Comparison of ENCODE assay signal across 8 cellular contexts in the genomic region with DNA sequence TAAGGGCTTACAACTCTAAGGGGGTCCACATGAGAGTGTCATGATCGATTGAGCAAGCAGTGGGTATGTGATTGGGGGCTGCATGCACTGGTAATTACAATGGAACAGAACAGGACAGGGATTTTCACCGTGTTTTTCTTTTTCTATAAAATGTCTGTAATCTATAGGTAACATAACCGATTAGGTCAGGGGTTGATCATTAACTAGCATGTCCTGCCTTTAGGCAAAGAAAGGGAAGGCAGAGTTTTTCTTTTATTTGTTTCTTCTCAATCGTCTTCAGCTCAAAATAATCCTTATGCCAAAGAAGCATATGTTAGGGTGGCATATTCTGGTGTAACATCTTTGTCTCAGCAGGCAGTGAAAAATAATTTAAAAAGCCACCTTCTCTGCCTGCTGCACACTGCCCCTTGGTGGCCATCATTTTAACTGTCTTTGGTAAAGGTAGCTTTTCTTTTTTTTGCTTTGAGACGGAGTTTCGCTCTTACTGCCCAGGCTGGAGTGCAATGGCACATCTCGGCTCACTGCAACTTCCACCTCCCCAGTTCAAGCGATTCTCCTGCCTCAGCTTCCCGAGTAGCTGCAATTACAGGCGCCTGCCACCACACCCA. TPM values are rescaled to one million over a fixed set of nuclear protein-coding genes. Genes with fewer than 3 reads are reported as not detected.
A peak's percentile ranks its signal among the peaks of the same experiment; 100 is the strongest.
DNase-seq lines count a peak whose midpoint lies in the region; ATAC-seq and TF ChIP-seq lines count a peak whose summit lies in the region.

No MANE protein-coding gene starts in this region.

- intact Hi-C loops in CD14-positive monocyte (cut with micrococcal nuclease) (loop anchor here (5.0 to 10.0 kb wide), 2 partner anchors 155 to 202 kb away; no protein-coding TSS in a partner anchor), dorsolateral prefrontal cortex (cut with DNase I) (loop anchor here (2.0 kb wide), 1 partner anchor 215 kb away; no protein-coding TSS in a partner anchor), natural killer cell (cut with micrococcal nuclease) (loop anchor here (1.0 kb wide), 1 partner anchor 214 kb away; no protein-coding TSS in a partner anchor)

- H3K27ac ChIP-seq in VCaP (peak overlapping the region; percentile 20; the same call in 1 of the 2 replicates), dorsolateral prefrontal cortex (no peak overlapping the region)

- H3K4me3 Mint-ChIP-seq in CD14-positive monocyte (peak overlapping the region in 1 of 2 donors; percentile 11), natural killer cell (no peak overlapping the region)

- H3K4me3 ChIP-seq in dorsolateral prefrontal cortex = no peak overlapping the region

- no peaks in the 10 kb centered on the region for H3K9me3 Mint-ChIP-seq in CD14-positive monocyte
- no peaks in the 10 kb centered on the region for H3K9me3 Mint-ChIP-seq in natural killer cell

- ATAC-seq in GM18873 (IDR thresholded peaks at IDR 0.05; ENCODE audit: low FRiP score, unreplicated experiment) = peak; percentile 69
- ATAC-seq in HG03469 (IDR thresholded peaks at IDR 0.05; ENCODE audit: unreplicated experiment) = peak; percentile 61
- peak; percentile 76 to 81 (median 79) for ATAC-seq in natural killer cell
- ATAC-seq in GM18861 (IDR thresholded peaks at IDR 0.05; ENCODE audit: unreplicated experiment) = no peak

- peaks cover 8% of the 10 kb centered on the region for H3K4me1 Mint-ChIP-seq in CD14-positive monocyte
- peaks cover 9 to 32% of the 10 kb centered on the region in 2 donors for H3K4me1 Mint-ChIP-seq in natural killer cell

- H3K27ac Mint-ChIP-seq in CD14-positive monocyte = peak overlapping the region in 3 of 7 donors; percentile 18 to 44 (median 25)
- no peak overlapping the region for H3K27ac Mint-ChIP-seq in natural killer cell

- H3K27me3 Mint-ChIP-seq in CD14-positive monocyte (ENCODE audit: low read depth in 3 of 3) = peaks cover 0 to 1% (median 0%) of the 10 kb centered on the region in 3 donors
- no peaks in the 10 kb centered on the region for H3K27me3 Mint-ChIP-seq in natural killer cell (ENCODE audit: low read depth in 2 of 2)

- no peaks in the 10 kb centered on the region for H3K27me3 ChIP-seq in dorsolateral prefrontal cortex

- DNase-seq in CD14-positive monocyte (ENCODE audit: low spot score) = no peak
- peak in 2 of 10 donors; percentile 12 to 43 for DNase-seq in dorsolateral prefrontal cortex
- no peak for DNase-seq in natural killer cell
- no peak for DNase-seq in OCI-M2 (lab: John Stamatoyannopoulos, UW; ENCODE audit: unreplicated experiment)

- H3K36me3 Mint-ChIP-seq in CD14-positive monocyte (peaks cover 15 to 38% of the 10 kb centered on the region in 2 donors), natural killer cell (no peaks in the 10 kb centered on the region)

- TF ChIP-seq CTCF in CD14-positive monocyte (IDR thresholded peaks at IDR 0.05) = peak; percentile 48
- TF ChIP-seq CTCF in VCaP (conservative IDR thresholded peaks at IDR 0.05) = peak; percentile 77
- peak in 55 of 56 donors; percentile 30 to 73 (median 55) for TF ChIP-seq CTCF in dorsolateral prefrontal cortex (IDR thresholded peaks at IDR 0.05 in 54 of 56, conservative IDR thresholded peaks at IDR 0.05 in 2 of 56; ENCODE audit: low read depth in 1 of 56, partially characterized antibody in 56 of 56)
- TF ChIP-seq CTCF in natural killer cell (IDR thresholded peaks at IDR 0.05) = peak; percentile 63

RNA-seq across cellular contexts. Expression of gene CEP43, which starts 9.7 kb away (rescaled TPM):
- polyA plus RNA-seq in CD14-positive monocyte = 1 to 10 TPM; 3.8 to 7.1 TPM
- total RNA-seq in dorsolateral prefrontal cortex (10 to 100 TPM; 17.9 to 39.4 (median 27.8) TPM), natural killer cell (10 to 100 TPM; 13.5 to 17.0 (median 15.4) TPM)

RNA-seq across cellular contexts. Expression of gene RNASET2, which starts 33.2 kb away (rescaled TPM):
- 100 to 1,000 TPM; 493 to 562 TPM for polyA plus RNA-seq in CD14-positive monocyte
- 100 to 1,000 TPM in 8 of 120 experiments, 10 to 100 TPM in 112; 26.9 to 141 (median 66.3) TPM for total RNA-seq in dorsolateral prefrontal cortex
- total RNA-seq in natural killer cell = 100 to 1,000 TPM in 1 of 3 donors, 10 to 100 TPM in 2; 65.1 to 106 (median 84.5) TPM
